Comparison of ENCODE assay signal across 22 cellular contexts in the genomic region with DNA sequence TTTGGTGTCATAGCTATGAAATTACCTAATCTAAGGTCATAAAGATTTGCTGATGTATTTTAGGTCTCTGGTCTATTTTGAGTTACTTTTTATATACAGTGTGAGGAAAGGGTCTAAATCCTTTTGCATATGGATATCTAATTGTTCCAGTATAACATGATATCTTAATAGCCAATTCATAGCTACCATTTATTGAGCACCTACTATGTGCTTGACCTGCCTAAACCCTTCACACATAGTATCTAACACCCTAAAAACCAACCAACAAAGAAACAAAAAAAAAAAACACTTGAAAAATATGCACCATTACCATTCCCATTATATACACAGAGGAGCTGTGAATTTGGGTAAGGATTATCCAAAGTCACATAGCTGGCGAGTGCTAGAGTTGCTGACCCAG. TPM values are rescaled to one million over a fixed set of nuclear protein-coding genes. Genes with fewer than 3 reads are reported as not detected.
A peak's percentile ranks its signal among the peaks of the same experiment; 100 is the strongest.
DNase-seq lines count a peak whose midpoint lies in the region; ATAC-seq, FAIRE-seq and TF ChIP-seq lines count a peak whose summit lies in the region.
"Had no signal": no experiment of that assay in that cellular context is flagged by ENCODE, and none has a peak within 500 bp of the region (broad histone marks: within the 10 kb centered on the region; RNA-seq: fewer than 3 reads in every experiment).

No MANE protein-coding gene starts in this region.

- no peak for FAIRE-seq in HepG2 (lab: Jason Lieb, UNC)
- FAIRE-seq: kidney had no signal

- TF ChIP-seq EP300 in HepG2 (IDR thresholded peaks at IDR 0.05; ENCODE audit: low read depth in 2 of 2, low read length in 2 of 2) (no peak), HepG2 (CRISPR knock-in tag; IDR thresholded peaks at IDR 0.05; ENCODE audit: borderline replicate concordance) (no peak)

- H3K9me3 ChIP-seq in HepG2 (ENCODE audit: low read length) (no peaks in the 10 kb centered on the region), right lobe of liver (no peaks in the 10 kb centered on the region), esophagus (ENCODE audit: control insufficient read depth in 2 of 2, insufficient read depth in 1 of 2, low read depth in 1 of 2, low read length in 1 of 2) (no peaks in the 10 kb centered on the region), vagina (no peaks in the 10 kb centered on the region)
- H3K9me3 ChIP-seq: neutrophil, uterus had no signal

- H3K79me2 ChIP-seq in HepG2 (ENCODE audit: insufficient read depth, low read length) = no peaks in the 10 kb centered on the region

- H4K20me1 ChIP-seq in HepG2 (ENCODE audit: insufficient read depth, low read length) = no peaks in the 10 kb centered on the region

- in situ Hi-C loops in HepG2 (cut with HindIII; ENCODE audit: extremely low pct_ligation_motif_present, low pct_unique_long_range_greater_than_20kb) = no loop called here

- intact Hi-C loops in HepG2 (cut with micrococcal nuclease; ENCODE audit: unreplicated experiment) = no loop called here
- intact Hi-C loops in right lobe of liver (cut with DNase I) = loop anchor here in 1 of 2 donors (10.0 kb wide), 1 partner anchor 50 kb away; a partner anchor contains a TSS
- intact Hi-C loops in vagina (cut with DNase I) = no loop called here

- peaks cover 18% of the 10 kb centered on the region for H3K36me3 Mint-ChIP-seq in osteocyte (ENCODE audit: unreplicated experiment)

- CTCF ChIA-PET in HepG2 (lab: Yijun Ruan, JAX; ENCODE audit: low intra/inter-chr PET ratio, low total read pairs) = no interaction called here

- no TSS peak for BruUV-seq in HepG2 (replicated peaks; lab: Mats Ljungman, UMichigan)

- H3K4me1 ChIP-seq in HepG2 (ENCODE audit: insufficient read depth, low read length) (peaks cover 43% of the 10 kb centered on the region), right lobe of liver (peaks cover 0 to 27% (median 11%) of the 10 kb centered on the region in 4 donors), esophagus (ENCODE audit: control insufficient read depth in 2 of 2, insufficient read depth in 2 of 2, low read length in 1 of 2) (peaks cover 13 to 15% of the 10 kb centered on the region in 2 donors), vagina (peaks cover 41% of the 10 kb centered on the region)

- H3K27ac ChIP-seq in HepG2 (ENCODE audit: extremely low read length, insufficient read depth, low read length) (no peak overlapping the region), right lobe of liver (no peak overlapping the region), esophagus (ENCODE audit: low read depth in 2 of 2, low read length in 1 of 2) (peak overlapping the region; percentile 48 to 65), vagina (peak overlapping the region; percentile 83)
- H3K27ac ChIP-seq: neutrophil had no signal

- no peaks in the 10 kb centered on the region for H3K27me3 Mint-ChIP-seq in osteocyte (ENCODE audit: unreplicated experiment)
- H3K27me3 Mint-ChIP-seq: activated CD4-positive, alpha-beta memory T cell treated with anti-CD3 and anti-CD28 coated beads, Interleukin-2, amount 10 ng/mL, durations not matched to agents 7 days and 5 days; stimulated activated naive CD8-positive, alpha-beta T cell treated with anti-CD3 and anti-CD28 coated beads, Interleukin-15, amount 100 ng/mL, for 72 hours had no signal

- no peak overlapping the region for H3K4me2 ChIP-seq in HepG2 (ENCODE audit: low read depth, low read length)

- peaks cover 12 to 17% of the 10 kb centered on the region in 2 experiments; a peak in 4 of 5 replicates for H3K36me3 ChIP-seq in HepG2 (replicated peaks in 1 of 2; ENCODE audit: control insufficient read depth in 1 of 2, insufficient read depth in 2 of 2, low read length in 2 of 2)
- no peaks in the 10 kb centered on the region for H3K36me3 ChIP-seq in right lobe of liver
- peaks cover 3 to 9% of the 10 kb centered on the region in 2 donors for H3K36me3 ChIP-seq in esophagus (ENCODE audit: control insufficient read depth in 2 of 2, insufficient read depth in 2 of 2, low read length in 1 of 2)
- peaks cover 0 to 7% of the 10 kb centered on the region in 2 donors for H3K36me3 ChIP-seq in vagina
- H3K36me3 ChIP-seq: uterus had no signal

- H2AFZ ChIP-seq in HepG2 (ENCODE audit: low read length) = no peak overlapping the region

- TF ChIP-seq POLR2A in HepG2 (IDR thresholded peaks at IDR 0.05; ENCODE audit: insufficient read depth in 1 of 2, low read depth in 2 of 2, low read length in 2 of 2) = no peak
- no peak for TF ChIP-seq POLR2A in right lobe of liver (IDR thresholded peaks at IDR 0.05)
- no peak for TF ChIP-seq POLR2A in vagina (IDR thresholded peaks at IDR 0.05)

- no peak for TF ChIP-seq RAD21 in HepG2 (CRISPR knock-in tag; IDR thresholded peaks at IDR 0.05)

- ATAC-seq in HepG2 = no peak
- no peak for ATAC-seq in right lobe of liver
- ATAC-seq: stimulated activated naive CD8-positive, alpha-beta T cell treated with anti-CD3 and anti-CD28 coated beads, Interleukin-15, amount 100 ng/mL, for 72 hours had no signal

- no peaks in the 10 kb centered on the region for H3K27me3 ChIP-seq in HepG2 (ENCODE audit: control insufficient read depth in 1 of 2, insufficient read depth in 2 of 2, low read length in 2 of 2)
- H3K27me3 ChIP-seq in right lobe of liver = no peaks in the 10 kb centered on the region
- no peaks in the 10 kb centered on the region for H3K27me3 ChIP-seq in esophagus (ENCODE audit: control insufficient read depth in 1 of 2, insufficient read depth in 2 of 2, low read length in 2 of 2)
- H3K27me3 ChIP-seq in vagina = no peaks in the 10 kb centered on the region
- H3K27me3 ChIP-seq: neutrophil, uterus had no signal

- H3K27ac Mint-ChIP-seq in osteocyte (ENCODE audit: unreplicated experiment) = peak overlapping the region; percentile 98
- H3K27ac Mint-ChIP-seq: activated CD4-positive, alpha-beta memory T cell treated with anti-CD3 and anti-CD28 coated beads, Interleukin-2, amount 10 ng/mL, durations not matched to agents 7 days and 5 days; mesothelial cell of epicardium had no signal

- DNase-seq in HepG2 (ENCODE audit: low spot score) = no peak
- DNase-seq in right lobe of liver = no peak
- DNase-seq in osteocyte (ENCODE audit: extremely low spot score, unreplicated experiment) = no peak
- DNase-seq in vagina (ENCODE audit: extremely low spot score in 2 of 2) = no peak
- no peak for DNase-seq in 8988T
- DNase-seq in NCI-H2081 (lab: John Stamatoyannopoulos, UW) = no peak
- DNase-seq in GM10266 (ENCODE audit: extremely low spot score) = no peak
- DNase-seq: activated CD4-positive, alpha-beta memory T cell treated with anti-CD3 and anti-CD28 coated beads, Interleukin-2, amount 10 ng/mL, durations not matched to agents 7 days and 5 days; activated T-cell treated with anti-CD3 and anti-CD28 coated beads, Interleukin-2, amount 50 U/mL, for 1 hour; H9; hippocampal formation; Karpas-422; kidney; NCI-H1048; NCI-H2081 treated with DMSO at 0.1 percent for 48 hours; NCI-H524; stimulated activated naive CD8-positive, alpha-beta T cell treated with anti-CD3 and anti-CD28 coated beads, Interleukin-15, amount 100 ng/mL, for 72 hours; SW 1271 had no signal

- no peak overlapping the region for H3K4me3 Mint-ChIP-seq in osteocyte (ENCODE audit: unreplicated experiment)
- H3K4me3 Mint-ChIP-seq: activated CD4-positive, alpha-beta memory T cell treated with anti-CD3 and anti-CD28 coated beads, Interleukin-2, amount 10 ng/mL, durations not matched to agents 7 days and 5 days; H9; mesothelial cell of epicardium; stimulated activated naive CD8-positive, alpha-beta T cell treated with anti-CD3 and anti-CD28 coated beads, Interleukin-15, amount 100 ng/mL, for 72 hours had no signal

- H3K9ac ChIP-seq in HepG2 (ENCODE audit: insufficient read depth, low read depth, low read length) = no peak overlapping the region

- peaks cover 54% of the 10 kb centered on the region for H3K4me1 Mint-ChIP-seq in osteocyte (ENCODE audit: unreplicated experiment)

- H3K9me3 Mint-ChIP-seq in osteocyte (ENCODE audit: unreplicated experiment) = no peaks in the 10 kb centered on the region
- H3K9me3 Mint-ChIP-seq: activated CD4-positive, alpha-beta memory T cell treated with anti-CD3 and anti-CD28 coated beads, Interleukin-2, amount 10 ng/mL, durations not matched to agents 7 days and 5 days; H9; stimulated activated naive CD8-positive, alpha-beta T cell treated with anti-CD3 and anti-CD28 coated beads, Interleukin-15, amount 100 ng/mL, for 72 hours had no signal

- WGBS in HepG2 (ENCODE audit: low lambda C conversion rate) = 100% methylated on average over 1 of the region's 1 CpG
- WGBS in right lobe of liver (ENCODE audit: insufficient coverage, low coverage, low lambda C conversion rate, missing lambda C conversion rate) = 86% methylated on average over 1 of the region's 1 CpG
- WGBS in esophagus, 2 donors = 95% methylated on average over 1 of the region's 1 CpG

- POLR2A ChIA-PET in HepG2 (lab: Yijun Ruan, JAX) = interaction anchor here (3.6 to 13.4 kb wide), 3 partner anchors 8 to 49 kb away, joined by 27 to 357 read pairs (median 115); a partner anchor contains a TSS

- no peak overlapping the region for H3K4me3 ChIP-seq in HepG2 (replicated peaks in 1 of 3; ENCODE audit: insufficient read depth in 1 of 3, low read depth in 2 of 3, low read length in 3 of 3)
- H3K4me3 ChIP-seq in right lobe of liver = no peak overlapping the region
- no peak overlapping the region for H3K4me3 ChIP-seq in esophagus (ENCODE audit: low read depth in 1 of 2, low read length in 2 of 2)
- H3K4me3 ChIP-seq in vagina = no peak overlapping the region
- H3K4me3 ChIP-seq: uterus had no signal

- TF ChIP-seq CTCF in HepG2 (CRISPR knock-in tag; IDR thresholded peaks at IDR 0.05) (no peak), right lobe of liver (IDR thresholded peaks at IDR 0.05) (no peak), osteocyte (IDR thresholded peaks at IDR 0.05) (no peak), vagina (IDR thresholded peaks at IDR 0.05) (no peak), GM10266 (IDR thresholded peaks at IDR 0.05; ENCODE audit: control insufficient read depth, insufficient read depth, low read depth, missing control alignments) (no peak)

RNA-seq across cellular contexts. Expression of a gene that starts 48.7 kb away (rescaled TPM):
- total RNA-seq in HepG2 (2016; rRNA removed; fragmentation: Illumina TruSeq; extraction: Trizol) = 84.6 and 132 TPM in 2 replicates
- 43.5 and 50.3 TPM in 2 replicates for total RNA-seq in HepG2 (2016; cell fraction: cytosol; rRNA removed; fragmentation: Illumina TruSeq; extraction: Trizol; ENCODE audit: low read depth)
- total RNA-seq in HepG2 (2016; cell fraction: insoluble cytoplasmic fraction; rRNA removed; fragmentation: Illumina TruSeq; extraction: Trizol) = 77.0 and 127 TPM in 2 replicates
- 144 and 145 TPM in 2 replicates for total RNA-seq in HepG2 (2016; cell fraction: membrane; rRNA removed; fragmentation: Illumina TruSeq; extraction: Trizol)
- total RNA-seq in HepG2 (2016; cell fraction: nucleus; rRNA removed; fragmentation: Illumina TruSeq; extraction: Trizol) = 105 and 134 TPM in 2 replicates
- polyA plus RNA-seq in HepG2 (2011; rRNA removed) = 242 and 284 TPM in 2 replicates
- polyA plus RNA-seq in HepG2 (2011; cell fraction: cytosol; rRNA removed) = 101 and 160 TPM in 2 replicates
- polyA plus RNA-seq in HepG2 (2011; cell fraction: nucleus; rRNA removed) = 555 and 802 TPM in 2 replicates
- 157 and 253 TPM in 2 replicates for polyA plus RNA-seq in HepG2 (2012)
- 47.6 and 47.9 TPM in 2 replicates for polyA plus RNA-seq in HepG2 (2016; cell fraction: cytosol; fragmentation: Illumina TruSeq; extraction: Trizol; ENCODE audit: low read depth)
- 136 and 193 TPM in 2 replicates for polyA plus RNA-seq in HepG2 (2016; cell fraction: insoluble cytoplasmic fraction; fragmentation: Illumina TruSeq; extraction: Trizol; ENCODE audit: low read depth)
- 144 and 154 TPM in 2 replicates for polyA plus RNA-seq in HepG2 (2016; cell fraction: membrane; fragmentation: Illumina TruSeq; extraction: Trizol; ENCODE audit: low read depth)
- 467 and 522 TPM in 2 replicates for polyA plus RNA-seq in HepG2 (2016; cell fraction: nucleus; fragmentation: Illumina TruSeq; extraction: Trizol; ENCODE audit: insufficient read depth, low read depth)
- 24.5 and 186 TPM in 2 replicates for polyA minus RNA-seq in HepG2 (2011; rRNA and poly(A)+ RNA removed; ENCODE audit: low replicate concordance)
- 155 and 166 TPM in 2 replicates for polyA minus RNA-seq in HepG2 (2011; cell fraction: cytosol; rRNA and poly(A)+ RNA removed)
- polyA minus RNA-seq in HepG2 (2011; cell fraction: nucleus; rRNA and poly(A)+ RNA removed) = 97.5 and 127 TPM in 2 replicates
- 100 to 1,000 TPM in 2 of 6 experiments, 10 to 100 TPM in 4; 28.5 to 117 (median 80.2) TPM for total RNA-seq in right lobe of liver
- polyA plus RNA-seq in esophagus = 10 to 100 TPM; 27.4 to 62.9 TPM
- total RNA-seq in osteocyte = 156 and 169 TPM in 2 replicates
- 102 TPM for total RNA-seq in vagina

Comparison
In these comparisons a context has a peak if more than half of its experiments do, and no peak if none do; other contexts are left out.
1. H3K27ac ChIP-seq: peak in esophagus (2 of 2) and vagina (single experiment); none in HepG2 (single experiment) and right lobe of liver (0 of 3).